18 cellular contexts compared by ENCODE assay signal in genomic region chr17:83012873-83013778, GRCh38.
DNase-seq lines count a peak whose midpoint lies in the region; FAIRE-seq and TF ChIP-seq lines count a peak whose summit lies in the region.
"Had no signal": no experiment of that assay in that cellular context is flagged by ENCODE, and none has a peak within 500 bp of the region (broad histone marks: within the 10 kb centered on the region; RNA-seq: fewer than 3 reads in every experiment).

No MANE protein-coding gene starts in this region.

- H4K20me1 ChIP-seq in astrocyte (ENCODE audit: insufficient read depth, low read length) (peaks cover 20% of the 10 kb centered on the region), Karpas-422 (ENCODE audit: insufficient read depth, low read depth, low read length) (no peaks in the 10 kb centered on the region)

- H3K4me3 ChIP-seq in astrocyte (ENCODE audit: insufficient read depth, low read depth, low read length) (no peak overlapping the region), sigmoid colon (no peak overlapping the region), Karpas-422 (ENCODE audit: low read length) (no peak overlapping the region)
- H3K4me3 ChIP-seq: ascending aorta had no signal

- H3K27ac Mint-ChIP-seq in astrocyte (ENCODE audit: unreplicated experiment) = no peak overlapping the region

- H3K79me2 ChIP-seq in astrocyte (ENCODE audit: insufficient read depth, low read length) (no peaks in the 10 kb centered on the region), Karpas-422 (ENCODE audit: low read length) (no peaks in the 10 kb centered on the region)

- peaks cover 8% of the 10 kb centered on the region for H3K4me1 Mint-ChIP-seq in astrocyte (ENCODE audit: low read depth, unreplicated experiment)

- no peak for TF ChIP-seq POLR2A in sigmoid colon (IDR thresholded peaks at IDR 0.05)

- H3K9me2 ChIP-seq in Karpas-422 (replicated peaks; ENCODE audit: insufficient read depth, low read length) = no peaks in the 10 kb centered on the region

- peaks cover 11% of the 10 kb centered on the region for H3K27me3 Mint-ChIP-seq in astrocyte (ENCODE audit: low read depth, unreplicated experiment)

- H3K27me3 ChIP-seq in astrocyte (ENCODE audit: insufficient read depth, low read length) (no peaks in the 10 kb centered on the region), sigmoid colon (no peaks in the 10 kb centered on the region), Karpas-422 (ENCODE audit: low read length) (no peaks in the 10 kb centered on the region)
- H3K27me3 ChIP-seq: ascending aorta had no signal

- no peaks in the 10 kb centered on the region for H3K9me3 Mint-ChIP-seq in astrocyte (ENCODE audit: unreplicated experiment)

- H3K36me3 Mint-ChIP-seq in astrocyte (ENCODE audit: low read depth, unreplicated experiment) = peaks cover 3% of the 10 kb centered on the region

- 87 to 90% methylated on average over 41 of the region's 41 CpGs for WGBS in sigmoid colon, 2 donors

- no peak for TF ChIP-seq EP300 in sigmoid colon (IDR thresholded peaks at IDR 0.05)

- H3K36me3 ChIP-seq in astrocyte (ENCODE audit: insufficient read depth, low read length) = no peaks in the 10 kb centered on the region
- no peaks in the 10 kb centered on the region for H3K36me3 ChIP-seq in sigmoid colon
- no peaks in the 10 kb centered on the region; the same call in 1 of the 2 replicates for H3K36me3 ChIP-seq in Karpas-422 (ENCODE audit: insufficient read depth, low read length)
- H3K36me3 ChIP-seq: ascending aorta had no signal

- peaks cover 13% of the 10 kb centered on the region for H3K4me1 ChIP-seq in astrocyte (ENCODE audit: insufficient read depth, low read length)
- no peaks in the 10 kb centered on the region for H3K4me1 ChIP-seq in sigmoid colon
- no peaks in the 10 kb centered on the region for H3K4me1 ChIP-seq in Karpas-422 (ENCODE audit: low read length)
- H3K4me1 ChIP-seq: ascending aorta had no signal

- peak overlapping the region; percentile 14 for H3K27ac ChIP-seq in astrocyte (ENCODE audit: low read depth, low read length)
- no peak overlapping the region for H3K27ac ChIP-seq in substantia nigra (ENCODE audit: low read depth, low read length, poor library complexity, severe bottlenecking)
- H3K27ac ChIP-seq in sigmoid colon = no peak overlapping the region
- H3K27ac ChIP-seq in Karpas-422 (ENCODE audit: low read length) = no peak overlapping the region
- H3K27ac ChIP-seq: ascending aorta, epithelial cell of prostate, HL-60, VCaP had no signal

- H3K9ac ChIP-seq in astrocyte (ENCODE audit: low read length) (peak overlapping the region; percentile 33), Karpas-422 (ENCODE audit: low read length) (no peak overlapping the region)

- H3K4me3 Mint-ChIP-seq in astrocyte (ENCODE audit: unreplicated experiment) = no peak overlapping the region

- DNase-seq in A172 (ENCODE audit: low spot score) = peak; percentile 83
- peak; percentile 70 for DNase-seq in GM20000 (ENCODE audit: low spot score)
- DNase-seq in astrocyte (ENCODE audit: low read depth) = peak; percentile 94
- peak; percentile 59 for DNase-seq in iris pigment epithelial cell (ENCODE audit: low read depth)
- no peak for DNase-seq in substantia nigra (lab: John Stamatoyannopoulos, UW)
- DNase-seq in sigmoid colon = no peak
- no peak for DNase-seq in Karpas-422
- DNase-seq in NCI-H2227 treated with DMSO at 0.1 percent for 48 hours (lab: John Stamatoyannopoulos, UW) = no peak
- DNase-seq: activated T-cell treated with anti-CD3 and anti-CD28 coated beads for 4 hours, NCI-H1092 treated with DMSO at 0.1 percent for 48 hours, NCI-H524 treated with DMSO at 0.1 percent for 48 hours, SHP77, small intestine had no signal

- intact Hi-C loops in sigmoid colon (cut with DNase I) = no loop called here

- TF ChIP-seq CTCF in GM20000 (IDR thresholded peaks at IDR 0.05; ENCODE audit: extremely low read depth, missing control alignments) (no peak), astrocyte (IDR thresholded peaks at IDR 0.05; ENCODE audit: insufficient read depth, low read depth, low read length) (no peak), sigmoid colon (IDR thresholded peaks at IDR 0.05) (no peak)

- peaks cover 2% of the 10 kb centered on the region for H3K9me3 ChIP-seq in astrocyte (ENCODE audit: insufficient read depth, low read depth, low read length)
- H3K9me3 ChIP-seq in sigmoid colon = no peaks in the 10 kb centered on the region
- peaks cover 1% of the 10 kb centered on the region; the same call in 1 of the 2 replicates for H3K9me3 ChIP-seq in Karpas-422 (ENCODE audit: low read length)
- H3K9me3 ChIP-seq: ascending aorta had no signal

- H3K4me2 ChIP-seq in astrocyte (ENCODE audit: low read length) = peak overlapping the region; percentile 73
- H3K4me2 ChIP-seq in Karpas-422 (ENCODE audit: low read depth, low read length, poor library complexity, severe bottlenecking) = no peak overlapping the region

- FAIRE-seq in astrocyte (lab: Jason Lieb, UNC) = no peak
- FAIRE-seq: G401.6, small intestine had no signal

- no peak overlapping the region for H2AFZ ChIP-seq in astrocyte (ENCODE audit: low read depth, low read length)
- H2AFZ ChIP-seq in Karpas-422 (ENCODE audit: low read length) = no peak overlapping the region

Comparison
In these comparisons a context has a peak if more than half of its experiments do, and no peak if none do; other contexts are left out.
1. DNase-seq: peak in A172 (single experiment), GM20000 (single experiment), astrocyte (single experiment) and iris pigment epithelial cell (single experiment); none in substantia nigra (0 of 49), sigmoid colon (single experiment), Karpas-422 (single experiment) and NCI-H2227 treated with DMSO at 0.1 percent for 48 hours (single experiment).